Comparison of ENCODE assay signal across 13 cellular contexts in genomic region chr6:5486214-5486613, GRCh38.
DNase-seq lines count a peak whose midpoint lies in the region; ATAC-seq, FAIRE-seq and TF ChIP-seq lines count a peak whose summit lies in the region.
"Had no signal": no experiment of that assay in that cellular context is flagged by ENCODE, and none has a peak within 500 bp of the region (broad histone marks: within the 10 kb centered on the region; RNA-seq: fewer than 3 reads in every experiment).

No MANE protein-coding gene starts in this region.

- no peaks in the 10 kb centered on the region for H3K9me3 ChIP-seq in HepG2 (ENCODE audit: low read length)
- no peaks in the 10 kb centered on the region for H3K9me3 ChIP-seq in esophagus muscularis mucosa

- H2AFZ ChIP-seq in HepG2 (ENCODE audit: low read length): no peak overlapping the region

- CTCF ChIA-PET in HepG2 (lab: Yijun Ruan, JAX; ENCODE audit: low intra/inter-chr PET ratio, low total read pairs): no interaction called here

- no TSS peak for BruUV-seq in HepG2 (replicated peaks; lab: Mats Ljungman, UMichigan)

- intact Hi-C loops in HepG2 (cut with micrococcal nuclease; ENCODE audit: unreplicated experiment) (no loop called here), esophagus muscularis mucosa (cut with DNase I) (no loop called here)

- H3K36me3 ChIP-seq in HepG2 (replicated peaks in 1 of 2; ENCODE audit: control insufficient read depth in 1 of 2, insufficient read depth in 2 of 2, low read length in 2 of 2) (no peaks in the 10 kb centered on the region), esophagus muscularis mucosa (peaks cover 0 to 10% (median 4%) of the 10 kb centered on the region in 4 donors)
- H3K36me3 ChIP-seq: SJSA1 had no signal

- H3K4me3 ChIP-seq in HepG2 (replicated peaks in 1 of 3; ENCODE audit: insufficient read depth in 1 of 3, low read depth in 2 of 3, low read length in 3 of 3) (no peak overlapping the region), esophagus muscularis mucosa (no peak overlapping the region)
- H3K4me3 ChIP-seq: SJSA1 had no signal

- TF ChIP-seq CTCF in HepG2 (CRISPR knock-in tag; IDR thresholded peaks at IDR 0.05) (no peak), esophagus muscularis mucosa (IDR thresholded peaks at IDR 0.05) (no peak)

- H3K4me1 ChIP-seq in HepG2 (ENCODE audit: insufficient read depth, low read length): no peaks in the 10 kb centered on the region
- peaks cover 0 to 2% (median 0%) of the 10 kb centered on the region in 4 donors for H3K4me1 ChIP-seq in esophagus muscularis mucosa
- H3K4me1 ChIP-seq: SJSA1 had no signal

- TF ChIP-seq EP300 in HepG2 (IDR thresholded peaks at IDR 0.05; ENCODE audit: low read depth in 2 of 2, low read length in 2 of 2) (no peak), HepG2 (CRISPR knock-in tag; IDR thresholded peaks at IDR 0.05; ENCODE audit: borderline replicate concordance) (no peak), esophagus muscularis mucosa (IDR thresholded peaks at IDR 0.05) (no peak)

- ATAC-seq in GM18505 (IDR thresholded peaks at IDR 0.05; ENCODE audit: unreplicated experiment) (peak; percentile 81), GM19452 (IDR thresholded peaks at IDR 0.05; ENCODE audit: unreplicated experiment) (peak; percentile 94), HG02884 (IDR thresholded peaks at IDR 0.05; ENCODE audit: unreplicated experiment) (peak; percentile 91), HG03565 (IDR thresholded peaks at IDR 0.05; ENCODE audit: unreplicated experiment) (peak; percentile 90), HepG2 (no peak)
- ATAC-seq: sciatic nerve had no signal

- TF ChIP-seq RAD21 in HepG2 (CRISPR knock-in tag; IDR thresholded peaks at IDR 0.05): no peak

- WGBS in HepG2 (ENCODE audit: low lambda C conversion rate): 98% methylated on average over 2 of the region's 2 CpGs
- WGBS in esophagus muscularis mucosa: 90% methylated on average over 2 of the region's 2 CpGs

- no peaks in the 10 kb centered on the region for H4K20me1 ChIP-seq in HepG2 (ENCODE audit: insufficient read depth, low read length)

- TF ChIP-seq POLR2A in GM18505 (IDR thresholded peaks at IDR 0.05; ENCODE audit: borderline replicate concordance, extremely low read depth, insufficient read depth, insufficient read length) (no peak), HepG2 (IDR thresholded peaks at IDR 0.05; ENCODE audit: insufficient read depth in 1 of 2, low read depth in 2 of 2, low read length in 2 of 2) (no peak), esophagus muscularis mucosa (IDR thresholded peaks at IDR 0.05; ENCODE audit: low read depth) (no peak)

- no peak overlapping the region for H3K9ac ChIP-seq in HepG2 (ENCODE audit: insufficient read depth, low read depth, low read length)

- H3K4me2 ChIP-seq in HepG2 (ENCODE audit: low read depth, low read length): no peak overlapping the region

- POLR2A ChIA-PET in HepG2 (lab: Yijun Ruan, JAX): no interaction called here

- in situ Hi-C loops in HepG2 (cut with HindIII; ENCODE audit: extremely low pct_ligation_motif_present, low pct_unique_long_range_greater_than_20kb): no loop called here

- no peak for DNase-seq in HepG2 (ENCODE audit: low spot score)
- DNase-seq in esophagus muscularis mucosa (ENCODE audit: extremely low spot score): no peak
- no peak for DNase-seq in NCI-H1436 treated with DMSO at 0.1 percent for 48 hours (lab: John Stamatoyannopoulos, UW)
- no peak for DNase-seq in cerebellum (ENCODE audit: low spot score)
- DNase-seq: activated CD4-positive, alpha-beta T cell treated with anti-CD3 and anti-CD28 coated beads, Interleukin-2, amount 50 U/mL, for 4 hours; IMR-90 had no signal

- H3K27ac ChIP-seq in HepG2 (ENCODE audit: extremely low read length, insufficient read depth, low read length): no peak overlapping the region
- H3K27ac ChIP-seq in esophagus muscularis mucosa (replicated peaks in 1 of 4): no peak overlapping the region
- H3K27ac ChIP-seq: C4-2B, SJSA1 had no signal

- H3K27me3 ChIP-seq in HepG2 (ENCODE audit: control insufficient read depth in 1 of 2, insufficient read depth in 2 of 2, low read length in 2 of 2) (no peaks in the 10 kb centered on the region), esophagus muscularis mucosa (no peaks in the 10 kb centered on the region)
- H3K27me3 ChIP-seq: SJSA1 had no signal

- FAIRE-seq in HepG2 (lab: Jason Lieb, UNC): no peak

- no peaks in the 10 kb centered on the region for H3K79me2 ChIP-seq in HepG2 (ENCODE audit: insufficient read depth, low read length)

TF ChIP-seq in HepG2, 621 proteins besides CTCF, POLR2A, EP300 and RAD21 (continues in another document):
- TF ChIP-seq, protein P1, sequence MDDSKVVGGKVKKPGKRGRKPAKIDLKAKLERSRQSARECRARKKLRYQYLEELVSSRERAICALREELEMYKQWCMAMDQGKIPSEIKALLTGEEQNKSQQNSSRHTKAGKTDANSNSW (CRISPR knock-in tag; IDR thresholded peaks at IDR 0.05; ENCODE audit: borderline replicate concordance): no peak
- TF ChIP-seq CREM (IDR thresholded peaks at IDR 0.05) (no peak), CREM (CRISPR knock-in tag; IDR thresholded peaks at IDR 0.05) (no peak), ZNF780A (CRISPR knock-in tag; IDR thresholded peaks at IDR 0.05) (no peak), CBX5 (CRISPR knock-in tag; IDR thresholded peaks at IDR 0.05; ENCODE audit: borderline replicate concordance) (no peak), FIP1L1 (IDR thresholded peaks at IDR 0.05; ENCODE audit: borderline replicate concordance, insufficient read depth, low read depth, low read length) (no peak), ZNF574 (CRISPR knock-in tag; IDR thresholded peaks at IDR 0.05) (no peak), BCL6 (CRISPR knock-in tag; IDR thresholded peaks at IDR 0.05) (no peak), CSRNP2 (CRISPR knock-in tag; conservative IDR thresholded peaks at IDR 0.05; ENCODE audit: low read depth) (no peak), TRIM24 (CRISPR knock-in tag; IDR thresholded peaks at IDR 0.05) (no peak), NFYC (CRISPR knock-in tag; IDR thresholded peaks at IDR 0.05) (no peak), RORA (CRISPR knock-in tag; IDR thresholded peaks at IDR 0.05) (no peak)
- TF ChIP-seq, protein P2, sequence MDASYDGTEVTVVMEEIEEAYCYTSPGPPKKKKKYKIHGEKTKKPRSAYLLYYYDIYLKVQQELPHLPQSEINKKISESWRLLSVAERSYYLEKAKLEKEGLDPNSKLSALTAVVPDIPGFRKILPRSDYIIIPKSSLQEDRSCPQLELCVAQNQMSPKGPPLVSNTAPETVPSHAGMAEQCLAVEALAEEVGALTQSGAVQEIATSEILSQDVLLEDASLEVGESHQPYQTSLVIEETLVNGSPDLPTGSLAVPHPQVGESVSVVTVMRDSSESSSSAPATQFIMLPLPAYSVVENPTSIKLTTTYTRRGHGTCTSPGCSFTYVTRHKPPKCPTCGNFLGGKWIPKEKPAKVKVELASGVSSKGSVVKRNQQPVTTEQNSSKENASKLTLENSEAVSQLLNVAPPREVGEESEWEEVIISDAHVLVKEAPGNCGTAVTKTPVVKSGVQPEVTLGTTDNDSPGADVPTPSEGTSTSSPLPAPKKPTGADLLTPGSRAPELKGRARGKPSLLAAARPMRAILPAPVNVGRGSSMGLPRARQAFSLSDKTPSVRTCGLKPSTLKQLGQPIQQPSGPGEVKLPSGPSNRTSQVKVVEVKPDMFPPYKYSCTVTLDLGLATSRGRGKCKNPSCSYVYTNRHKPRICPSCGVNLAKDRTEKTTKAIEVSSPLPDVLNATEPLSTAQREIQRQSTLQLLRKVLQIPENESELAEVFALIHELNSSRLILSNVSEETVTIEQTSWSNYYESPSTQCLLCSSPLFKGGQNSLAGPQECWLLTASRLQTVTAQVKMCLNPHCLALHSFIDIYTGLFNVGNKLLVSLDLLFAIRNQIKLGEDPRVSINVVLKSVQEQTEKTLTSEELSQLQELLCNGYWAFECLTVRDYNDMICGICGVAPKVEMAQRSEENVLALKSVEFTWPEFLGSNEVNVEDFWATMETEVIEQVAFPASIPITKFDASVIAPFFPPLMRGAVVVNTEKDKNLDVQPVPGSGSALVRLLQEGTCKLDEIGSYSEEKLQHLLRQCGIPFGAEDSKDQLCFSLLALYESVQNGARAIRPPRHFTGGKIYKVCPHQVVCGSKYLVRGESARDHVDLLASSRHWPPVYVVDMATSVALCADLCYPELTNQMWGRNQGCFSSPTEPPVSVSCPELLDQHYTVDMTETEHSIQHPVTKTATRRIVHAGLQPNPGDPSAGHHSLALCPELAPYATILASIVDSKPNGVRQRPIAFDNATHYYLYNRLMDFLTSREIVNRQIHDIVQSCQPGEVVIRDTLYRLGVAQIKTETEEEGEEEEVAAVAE (CRISPR knock-in tag; IDR thresholded peaks at IDR 0.05; ENCODE audit: borderline replicate concordance): no peak
